Comparison of ENCODE assay signal across 8 cellular contexts in genomic region chr1:52553372-52554266, GRCh38. TPM values are rescaled to one million over a fixed set of nuclear protein-coding genes. Genes with fewer than 3 reads are reported as not detected.
DNase-seq lines count a peak whose midpoint lies in the region; ATAC-seq and TF ChIP-seq lines count a peak whose summit lies in the region.

No MANE protein-coding gene starts in this region.

- 3% methylated on average over 37 of the region's 66 CpGs for WGBS in mesenchymal stem cell

- peak; percentile 57 for ATAC-seq in HG03439 (IDR thresholded peaks at IDR 0.05; ENCODE audit: unreplicated experiment)

- H2BK5ac ChIP-seq in mesenchymal stem cell (ENCODE audit: low read depth, low read length, poor library complexity, severe bottlenecking) = peak overlapping the region; percentile 95

- no peaks in the 10 kb centered on the region for H3K36me3 ChIP-seq in effector memory CD4-positive, alpha-beta T cell (ENCODE audit: control insufficient read depth, insufficient read depth, low read length)
- no peaks in the 10 kb centered on the region for H3K36me3 ChIP-seq in mesenchymal stem cell (ENCODE audit: control insufficient read depth in 1 of 2, insufficient read depth in 2 of 2, low read depth in 1 of 2, low read length in 2 of 2)

- no peaks in the 10 kb centered on the region for H3K27me3 ChIP-seq in effector memory CD4-positive, alpha-beta T cell (replicated peaks; ENCODE audit: control insufficient read depth, insufficient read depth, low read length, poor library complexity, severe bottlenecking)
- no peaks in the 10 kb centered on the region for H3K27me3 ChIP-seq in mesenchymal stem cell (ENCODE audit: control insufficient read depth in 1 of 2, insufficient read depth in 1 of 2, low read length in 2 of 2)

- peak overlapping the region; percentile 90 for H3K4me3 ChIP-seq in effector memory CD4-positive, alpha-beta T cell (ENCODE audit: insufficient read depth, low read depth, low read length, poor library complexity, severe bottlenecking)
- H3K4me3 ChIP-seq in mesenchymal stem cell (ENCODE audit: insufficient read depth in 1 of 2, low read depth in 1 of 2, low read length in 2 of 2) = peak overlapping the region; percentile 83 to 84

- H4K8ac ChIP-seq in mesenchymal stem cell (ENCODE audit: low read length) = peak overlapping the region; percentile 89

- peak overlapping the region; percentile 83 for H2AFZ ChIP-seq in mesenchymal stem cell (ENCODE audit: low read depth, low read length)

- H3K18ac ChIP-seq in mesenchymal stem cell (ENCODE audit: low read depth in 1 of 2, low read length in 2 of 2) = peak overlapping the region; percentile 88 to 92

- peak overlapping the region; percentile 95 for H2BK15ac ChIP-seq in mesenchymal stem cell (ENCODE audit: low read depth, poor library complexity, severe bottlenecking)

- peak overlapping the region in 1 of 2 experiments; percentile 87 for H3K23ac ChIP-seq in mesenchymal stem cell (ENCODE audit: low read length in 2 of 2)

- H4K91ac ChIP-seq in mesenchymal stem cell (ENCODE audit: low read length) = peak overlapping the region; percentile 87

- H2BK120ac ChIP-seq in mesenchymal stem cell (ENCODE audit: low read depth, low read length) = peak overlapping the region; percentile 97

- H3K27ac ChIP-seq in effector memory CD4-positive, alpha-beta T cell (ENCODE audit: insufficient read depth, low read length, poor library complexity, severe bottlenecking) = peak overlapping the region; percentile 96
- peak overlapping the region; percentile 86 for H3K27ac ChIP-seq in mesenchymal stem cell (ENCODE audit: low read length, poor library complexity, severe bottlenecking)

- peak overlapping the region; percentile 82 to 85 for H3K14ac ChIP-seq in mesenchymal stem cell (ENCODE audit: low read length in 2 of 2)

- no peak overlapping the region for H2AK5ac ChIP-seq in mesenchymal stem cell (ENCODE audit: low read length, severe bottlenecking)

- peak; percentile 63 for TF ChIP-seq POLR2A in GM19099 (IDR thresholded peaks at IDR 0.05; ENCODE audit: extremely low read depth, insufficient read length, low read depth)

- peak overlapping the region in 1 of 2 experiments; percentile 72 for H2BK12ac ChIP-seq in mesenchymal stem cell (ENCODE audit: low read length in 2 of 2)

- H3K4me1 ChIP-seq in effector memory CD4-positive, alpha-beta T cell (ENCODE audit: control insufficient read depth, insufficient read depth, low read length, poor library complexity, severe bottlenecking) = peaks cover 17% of the 10 kb centered on the region
- H3K4me1 ChIP-seq in mesenchymal stem cell (ENCODE audit: control insufficient read depth, insufficient read depth, low read depth, low read length) = no peaks in the 10 kb centered on the region

- H3K9ac ChIP-seq in mesenchymal stem cell (ENCODE audit: low read length) = peak overlapping the region; percentile 91

- peak overlapping the region; percentile 74 for H3K4me2 ChIP-seq in mesenchymal stem cell (ENCODE audit: low read length, poor library complexity, severe bottlenecking)

- DNase-seq in AML-193 (lab: John Stamatoyannopoulos, UW) = peak; percentile 60 to 66
- DNase-seq in NCI-H774 (lab: John Stamatoyannopoulos, UW) = peak; percentile 87
- peak; percentile 93 for DNase-seq in activated CD8-positive, alpha-beta memory T cell treated with anti-CD3 and anti-CD28 coated beads for 24 hours
- DNase-seq in effector memory CD4-positive, alpha-beta T cell = peak; percentile 81 to 85 (median 84)
- peak; percentile 88 for DNase-seq in mesenchymal stem cell
- DNase-seq in stimulated activated CD4-positive, alpha-beta T cell treated with anti-CD3 and anti-CD28 coated beads, TNF-alpha, amount 100 ng/mL, for 48 hours (ENCODE audit: low read depth in 3 of 3) = peak; percentile 80 to 93 (median 86)

- H3K4ac ChIP-seq in mesenchymal stem cell (ENCODE audit: low read depth in 1 of 2, low read length in 2 of 2) = peak overlapping the region; percentile 75 to 95

- no peaks in the 10 kb centered on the region for H3K9me3 ChIP-seq in effector memory CD4-positive, alpha-beta T cell (ENCODE audit: control insufficient read depth, low read length)
- H3K9me3 ChIP-seq in mesenchymal stem cell (ENCODE audit: control insufficient read depth, low read length) = no peaks in the 10 kb centered on the region

- H3K79me1 ChIP-seq in mesenchymal stem cell (replicated peaks; ENCODE audit: low read length, poor library complexity, severe bottlenecking) = peaks cover 3% of the 10 kb centered on the region

RNA-seq across cellular contexts. Expression of gene TUT4, which starts 0.7 kb away (rescaled TPM):
- 17.9 TPM for polyA plus RNA-seq in mesenchymal stem cell (2013, experiment 1 of 2)
- polyA plus RNA-seq in mesenchymal stem cell (2013, experiment 2 of 2) = 18.2 TPM

RNA-seq across cellular contexts. Expression of gene GPX7, which starts 48.6 kb away (rescaled TPM):
- 35.3 TPM for polyA plus RNA-seq in mesenchymal stem cell (2013, experiment 1 of 2)
- polyA plus RNA-seq in mesenchymal stem cell (2013, experiment 2 of 2) = 36.1 TPM

Comparison
In these comparisons a context has a peak if more than half of its experiments do, and no peak if none do; other contexts are left out.
1. Peak in every context shown above with its lines: DNase-seq, ATAC-seq, H3K4me3 ChIP-seq and H3K27ac ChIP-seq.